In the genomic region with DNA sequence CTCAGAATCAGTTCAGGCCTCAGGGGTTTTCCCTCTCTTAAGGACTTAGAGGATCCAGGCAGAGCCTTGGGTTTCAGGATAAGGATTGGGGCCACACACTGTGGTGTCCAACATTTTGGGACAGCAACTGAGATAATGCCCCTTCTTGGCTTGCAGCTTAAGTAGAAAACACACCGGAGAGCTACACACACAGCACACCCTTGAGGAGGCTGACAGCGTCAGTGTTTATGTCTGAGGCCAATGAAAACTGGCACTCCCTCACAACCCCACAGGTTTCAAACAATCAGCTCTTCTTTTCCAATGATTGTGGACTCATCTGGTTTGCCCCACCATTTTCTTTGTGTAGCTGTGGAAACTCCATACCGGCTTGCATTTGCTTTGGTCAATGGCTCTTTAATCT, we compare ENCODE assay signal across 22 cellular contexts.
DNase-seq lines count a peak whose midpoint lies in the region; ATAC-seq, FAIRE-seq and TF ChIP-seq lines count a peak whose summit lies in the region.
"Had no signal": no experiment of that assay in that cellular context is flagged by ENCODE, and none has a peak within 500 bp of the region (broad histone marks: within the 10 kb centered on the region; RNA-seq: fewer than 3 reads in every experiment).

No MANE protein-coding gene starts in this region.

- H3K27me3 ChIP-seq in Panc1 (ENCODE audit: control insufficient read depth, insufficient read depth, low read length) (no peaks in the 10 kb centered on the region), H1 (replicated peaks in 1 of 4; ENCODE audit: control insufficient read depth in 3 of 4, extremely low read depth in 1 of 4, insufficient read depth in 3 of 4, low read length in 3 of 4) (no peaks in the 10 kb centered on the region), neuronal stem cell (ENCODE audit: control insufficient read depth in 3 of 3, insufficient read depth in 3 of 3, low read depth in 1 of 3, low read length in 3 of 3) (no peaks in the 10 kb centered on the region)

- H4K8ac ChIP-seq in H1 (ENCODE audit: extremely low read depth, insufficient read depth, low read length) (no peak overlapping the region), neuronal stem cell (ENCODE audit: low read depth, low read length) (no peak overlapping the region)

- H2BK12ac ChIP-seq in H1 (ENCODE audit: low read depth, low read length) (no peak overlapping the region), neuronal stem cell (ENCODE audit: low read length) (no peak overlapping the region)

- no peaks in the 10 kb centered on the region for H4K20me1 ChIP-seq in H1 (replicated peaks in 1 of 2; ENCODE audit: control insufficient read depth in 1 of 2, insufficient read depth in 2 of 2, low read length in 2 of 2)

- H2BK120ac ChIP-seq in H1 (replicated peaks; ENCODE audit: low read depth, low read length) (no peak overlapping the region), neuronal stem cell (ENCODE audit: low read depth, low read length) (no peak overlapping the region)

- no TSS peak for BruUV-seq in Panc1 (replicated peaks; lab: Mats Ljungman, UMichigan)

- no peak overlapping the region for H3K4ac ChIP-seq in H1 (replicated peaks; ENCODE audit: insufficient read length, low read depth, low read length)
- no peak overlapping the region for H3K4ac ChIP-seq in neuronal stem cell (ENCODE audit: low read length)

- no peak overlapping the region for H3K4me3 Mint-ChIP-seq in activated CD4-positive, alpha-beta T cell treated with anti-CD3 and anti-CD28 coated beads, Interleukin-2, amount 10 ng/mL, durations not matched to agents 24 days and 14 days
- no peak overlapping the region for H3K4me3 Mint-ChIP-seq in endothelial cell (ENCODE audit: unreplicated experiment)

- no peaks in the 10 kb centered on the region for H3K36me3 Mint-ChIP-seq in activated CD4-positive, alpha-beta T cell treated with anti-CD3 and anti-CD28 coated beads, Interleukin-2, amount 10 ng/mL, durations not matched to agents 24 days and 14 days (ENCODE audit: low read depth)
- no peaks in the 10 kb centered on the region for H3K36me3 Mint-ChIP-seq in endothelial cell (ENCODE audit: low read depth, unreplicated experiment)

- no peak overlapping the region for H3K56ac ChIP-seq in H1 (replicated peaks; ENCODE audit: insufficient read length, low read depth, low read length)

- ATAC-seq in Panc1 = no peak
- ATAC-seq: HepG2, SK-N-SH treated with all-trans-retinoic acid at 6 μM for 48 hours had no signal

- no peaks in the 10 kb centered on the region; the same call in 1 of the 2 replicates for H3K23me2 ChIP-seq in H1 (ENCODE audit: low read depth, low read length)

- CTCF ChIA-PET in Panc1 (lab: Charles Lee) = no interaction called here
- CTCF ChIA-PET in H1 (lab: Charles Lee; ENCODE audit: partially characterized antibody) = interaction anchor here (0.7 to 2.2 kb wide), 9 partner anchors 8 to 584 kb away, joined by 3 to 9 read pairs (median 4); no protein-coding TSS in a partner anchor

- H3K27ac ChIP-seq in Panc1 (ENCODE audit: low read length) (no peak overlapping the region), H1 (ENCODE audit: low read depth, low read length) (no peak overlapping the region), neuronal stem cell (replicated peaks; ENCODE audit: low read length) (no peak overlapping the region)
- H3K27ac ChIP-seq: 22Rv1, C4-2B, KMS-11 had no signal

- H3K4me1 ChIP-seq in Panc1 (ENCODE audit: control insufficient read depth, insufficient read depth, low read length) (peaks cover 4% of the 10 kb centered on the region; the same call in 1 of the 2 replicates), H1 (replicated peaks in 1 of 4; ENCODE audit: control insufficient read depth in 3 of 4, insufficient read depth in 4 of 4, low read length in 3 of 4) (no peaks in the 10 kb centered on the region), neuronal stem cell (ENCODE audit: control insufficient read depth in 2 of 2, insufficient read depth in 1 of 2, low read depth in 1 of 2, low read length in 2 of 2) (peaks cover 2 to 9% of the 10 kb centered on the region in 2 donors)

- DNase-seq in DMS 273 (lab: John Stamatoyannopoulos, UW; ENCODE audit: unreplicated experiment) (peak; percentile 13), DMS 273 treated with DMSO at 0.1 percent for 48 hours (lab: John Stamatoyannopoulos, UW) (no peak), Panc1 (ENCODE audit: low read depth, low spot score) (no peak), H1 (ENCODE audit: low read depth in 1 of 2, low spot score in 2 of 2) (no peak), neuronal stem cell (ENCODE audit: low spot score) (no peak), endothelial cell (ENCODE audit: low spot score) (no peak)
- DNase-seq in activated CD4-positive, alpha-beta T cell treated with anti-CD3 and anti-CD28 coated beads, Interleukin-2, amount 10 ng/mL, durations not matched to agents 24 days and 14 days = no peak
- no peak for DNase-seq in activated T-cell treated with anti-CD3 and anti-CD28 coated beads, Interleukin-2, amount 50 U/mL, for 48 hours
- DNase-seq: AML-193, GF-D8, NCI-H1694 treated with DMSO at 0.1 percent for 48 hours, NCI-H2107, NCI-H510A, NCI-H82, RPMI8226, SHP77 treated with DMSO at 0.1 percent for 48 hours had no signal

- no peak overlapping the region; a peak in 1 of 7 replicates for H3K9ac ChIP-seq in H1 (replicated peaks in 1 of 4; ENCODE audit: extremely low read depth in 1 of 4, low read depth in 3 of 4, low read length in 3 of 4)
- H3K9ac ChIP-seq in neuronal stem cell (ENCODE audit: low read depth, low read length, poor library complexity) = no peak overlapping the region
- H3K9ac ChIP-seq: KMS-11 had no signal

- no peak overlapping the region for H2BK20ac ChIP-seq in H1 (ENCODE audit: low read length)

- H3K79me2 ChIP-seq in H1 (ENCODE audit: control insufficient read depth in 1 of 2, insufficient read depth in 2 of 2, low read length in 2 of 2) = no peaks in the 10 kb centered on the region

- H2AFZ ChIP-seq in H1 (ENCODE audit: low read length) (no peak overlapping the region), neuronal stem cell (ENCODE audit: low read length) (peak overlapping the region; percentile 42)

- H2BK5ac ChIP-seq in H1 (ENCODE audit: low read depth, low read length) (no peak overlapping the region), neuronal stem cell (ENCODE audit: low read length) (no peak overlapping the region)

- H3K23ac ChIP-seq in H1 (ENCODE audit: insufficient read length) (no peak overlapping the region), neuronal stem cell (ENCODE audit: low read depth, low read length, poor library complexity) (no peak overlapping the region)

- no peak overlapping the region for H4K5ac ChIP-seq in H1 (ENCODE audit: insufficient read length, low read depth, low read length)

- POLR2A ChIA-PET in Panc1 (lab: Charles Lee) = no interaction called here
- POLR2A ChIA-PET in H1 (lab: Charles Lee; ENCODE audit: partially characterized antibody) = no interaction called here

- no peak overlapping the region for H3K4me3 ChIP-seq in Panc1 (ENCODE audit: low read depth in 2 of 2, low read length in 2 of 2)
- H3K4me3 ChIP-seq in H1 (ENCODE audit: extremely low read depth in 1 of 4, insufficient read depth in 2 of 4, low read depth in 3 of 4, low read length in 4 of 4) = no peak overlapping the region
- H3K4me3 ChIP-seq in neuronal stem cell (ENCODE audit: low read length in 2 of 2) = no peak overlapping the region

- peaks cover 16% of the 10 kb centered on the region for H3K27me3 Mint-ChIP-seq in activated CD4-positive, alpha-beta T cell treated with anti-CD3 and anti-CD28 coated beads, Interleukin-2, amount 10 ng/mL, durations not matched to agents 24 days and 14 days
- no peaks in the 10 kb centered on the region for H3K27me3 Mint-ChIP-seq in endothelial cell (ENCODE audit: unreplicated experiment)

- H3K36me3 ChIP-seq in Panc1 (ENCODE audit: control insufficient read depth, insufficient read depth, low read length) = no peaks in the 10 kb centered on the region
- H3K36me3 ChIP-seq in H1 (ENCODE audit: control insufficient read depth in 2 of 4, insufficient read depth in 4 of 4, low read length in 3 of 4) = no peaks in the 10 kb centered on the region; a peak in 1 of 8 replicates
- H3K36me3 ChIP-seq in neuronal stem cell (replicated peaks in 1 of 2; ENCODE audit: control insufficient read depth in 2 of 2, insufficient read depth in 2 of 2, low read length in 2 of 2) = no peaks in the 10 kb centered on the region

- H2AK5ac ChIP-seq in H1 (ENCODE audit: low read depth, low read length) (no peak overlapping the region), neuronal stem cell (ENCODE audit: low read depth, low read length) (no peak overlapping the region)

- H4K91ac ChIP-seq in H1 (replicated peaks; ENCODE audit: insufficient read length, low read length) (no peak overlapping the region), neuronal stem cell (ENCODE audit: low read depth, low read length, poor library complexity) (no peak overlapping the region)

- H3K14ac ChIP-seq in H1 (ENCODE audit: insufficient read length) = no peak overlapping the region
- no peak overlapping the region for H3K14ac ChIP-seq in neuronal stem cell (ENCODE audit: low read length)

- H2BK15ac ChIP-seq in H1 (ENCODE audit: low read length) (no peak overlapping the region), neuronal stem cell (ENCODE audit: low read length) (no peak overlapping the region)

- no peaks in the 10 kb centered on the region for H3K79me1 ChIP-seq in H1 (ENCODE audit: low read depth, low read length)
- no peaks in the 10 kb centered on the region for H3K79me1 ChIP-seq in neuronal stem cell (ENCODE audit: low read depth, low read length)

- WGBS in H1 (ENCODE audit: extremely low coverage in 1 of 2, insufficient coverage in 1 of 2, insufficient read length in 1 of 2, insufficient replicate concordance in 2 of 2, low coverage in 1 of 2, low lambda C conversion rate in 2 of 2, missing lambda C conversion rate in 1 of 2), 2 experiments = 65% methylated on average over 3 of the region's 3 CpGs; no CpG with 5 or more reads in 1 of the 2 experiments
- no CpG with 5 or more reads among the region's 3 CpGs for WGBS in neuronal stem cell (ENCODE audit: extremely low coverage in 2 of 2, insufficient read length in 2 of 2, insufficient replicate concordance in 1 of 2), 2 donors

- peak in 1 of 2 experiments; percentile 38; a peak in 2 of 4 replicates for TF ChIP-seq RAD21 in H1 (IDR thresholded peaks at IDR 0.05 in 1 of 2, conservative IDR thresholded peaks at IDR 0.05 in 1 of 2; ENCODE audit: low read depth in 2 of 2, low read length in 2 of 2)

- no peak for TF ChIP-seq EP300 in H1 (IDR thresholded peaks at IDR 0.05; ENCODE audit: borderline replicate concordance in 1 of 2, low read depth in 2 of 2, low read length in 2 of 2)

- H3K27ac Mint-ChIP-seq in activated CD4-positive, alpha-beta T cell treated with anti-CD3 and anti-CD28 coated beads, Interleukin-2, amount 10 ng/mL, durations not matched to agents 24 days and 14 days = no peak overlapping the region
- H3K27ac Mint-ChIP-seq in endothelial cell (ENCODE audit: unreplicated experiment) = no peak overlapping the region

- no peaks in the 10 kb centered on the region for H3K9me3 Mint-ChIP-seq in activated CD4-positive, alpha-beta T cell treated with anti-CD3 and anti-CD28 coated beads, Interleukin-2, amount 10 ng/mL, durations not matched to agents 24 days and 14 days
- no peaks in the 10 kb centered on the region for H3K9me3 Mint-ChIP-seq in endothelial cell (ENCODE audit: unreplicated experiment)

- TF ChIP-seq POLR2A in H1 (IDR thresholded peaks at IDR 0.05; ENCODE audit: control extremely low read depth in 1 of 2, low read depth in 2 of 2, low read length in 2 of 2) = no peak

- 0 out of 2 replicates have a peak, but pooled peaks have one; percentile 10 for TF ChIP-seq CTCF in Panc1 (IDR thresholded peaks at IDR 0.05)
- peak; percentile 4 to 52 (median 46); a peak in 2 of 4 replicates for TF ChIP-seq CTCF in H1 (IDR thresholded peaks at IDR 0.05; ENCODE audit: control extremely low read depth in 1 of 3, insufficient read depth in 1 of 3, low read depth in 1 of 3, low read length in 3 of 3)
- no peak for TF ChIP-seq CTCF in endothelial cell (IDR thresholded peaks at IDR 0.05; ENCODE audit: unreplicated experiment)

- no peaks in the 10 kb centered on the region for H3K9me3 ChIP-seq in Panc1 (ENCODE audit: control insufficient read depth, insufficient read depth, low read depth, low read length)
- H3K9me3 ChIP-seq in H1 (ENCODE audit: insufficient read depth in 2 of 2, low read depth in 1 of 2, low read length in 1 of 2) = no peaks in the 10 kb centered on the region
- peaks cover 2 to 5% of the 10 kb centered on the region in 2 donors for H3K9me3 ChIP-seq in neuronal stem cell (replicated peaks in 1 of 2; ENCODE audit: control insufficient read depth in 2 of 2, insufficient read depth in 1 of 2, low read depth in 1 of 2, low read length in 2 of 2)

- no peak for FAIRE-seq in H1 (lab: Jason Lieb, UNC)
- FAIRE-seq: GM19239, HepG2 had no signal

- H3K4me1 Mint-ChIP-seq in activated CD4-positive, alpha-beta T cell treated with anti-CD3 and anti-CD28 coated beads, Interleukin-2, amount 10 ng/mL, durations not matched to agents 24 days and 14 days = no peaks in the 10 kb centered on the region
- peaks cover 2% of the 10 kb centered on the region for H3K4me1 Mint-ChIP-seq in endothelial cell (ENCODE audit: unreplicated experiment)

- intact Hi-C loops in Panc1 (cut with micrococcal nuclease; ENCODE audit: unreplicated experiment) = no loop called here
- intact Hi-C loops in activated CD4-positive, alpha-beta T cell treated with anti-CD3 and anti-CD28 coated beads, Interleukin-2, amount 10 ng/mL, durations not matched to agents 24 days and 14 days (cut with micrococcal nuclease) = no loop called here

- in situ Hi-C loops in Panc1 (cut with HindIII; ENCODE audit: low pct_unique_long_range_greater_than_20kb, low sequenced_read_pairs) = no loop called here

- H3K18ac ChIP-seq in H1 (ENCODE audit: extremely low read depth, low read length) = no peak overlapping the region
- no peak overlapping the region for H3K18ac ChIP-seq in neuronal stem cell (ENCODE audit: low read length)

- H3K4me2 ChIP-seq in H1 (ENCODE audit: insufficient read depth in 1 of 2, low read depth in 2 of 2, low read length in 2 of 2) (no peak overlapping the region), neuronal stem cell (ENCODE audit: insufficient read depth, low read length, poor library complexity, severe bottlenecking) (no peak overlapping the region)
- H3K4me2 ChIP-seq: KMS-11 had no signal
